In the genomic region with DNA sequence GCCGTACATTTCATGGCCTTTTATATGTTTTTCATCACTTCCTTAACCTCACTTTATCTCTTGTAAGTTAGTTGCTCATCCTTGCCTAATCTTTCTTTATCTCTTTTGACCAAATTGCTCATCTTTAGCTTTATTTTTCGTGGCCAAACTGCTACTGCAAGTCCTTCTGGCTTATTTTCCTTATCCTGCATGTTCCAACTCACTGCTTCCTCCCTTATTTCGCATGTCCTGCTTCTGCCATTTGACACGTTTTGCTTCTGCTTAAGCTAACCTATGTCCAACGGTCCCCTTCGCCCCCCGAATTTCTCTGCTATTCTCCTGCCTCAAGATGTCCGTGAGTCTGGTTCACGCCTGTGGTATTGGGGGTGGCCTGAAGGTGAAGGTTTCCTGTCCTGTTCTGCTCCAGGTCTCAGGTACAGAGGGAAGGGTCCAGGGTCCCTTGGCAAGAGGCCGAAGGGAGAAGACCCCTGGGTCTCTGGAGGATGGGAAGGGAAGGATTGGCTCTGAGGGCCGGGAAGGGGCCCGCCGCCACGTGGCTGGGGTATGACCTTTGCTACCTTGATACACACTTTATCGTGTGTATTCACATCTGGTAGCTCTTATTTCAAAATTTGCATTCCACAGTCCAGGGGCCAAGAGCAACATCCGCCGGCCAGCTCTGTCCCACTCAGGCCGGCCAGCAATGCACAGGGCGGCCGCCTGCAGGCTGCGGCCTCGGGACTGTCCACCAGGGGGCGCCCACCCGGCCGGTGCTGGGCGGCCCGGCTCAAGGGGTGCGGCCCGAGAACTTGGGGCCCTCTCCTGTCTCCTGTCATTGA, we compare ENCODE assay signal across 8 cellular contexts. TPM values are rescaled to one million over a fixed set of nuclear protein-coding genes. Genes with fewer than 3 reads are reported as not detected.
DNase-seq lines count a peak whose midpoint lies in the region; ATAC-seq lines count a peak whose summit lies in the region.

No MANE protein-coding gene starts in this region.

- no peak overlapping the region for H3K27ac Mint-ChIP-seq in T-helper 17 cell

- peaks cover 7% of the 10 kb centered on the region for H3K4me1 Mint-ChIP-seq in T-helper 17 cell

- peak; percentile 51 for ATAC-seq in HG02973 (IDR thresholded peaks at IDR 0.05; ENCODE audit: unreplicated experiment)
- peak; percentile 96 for ATAC-seq in T-helper 17 cell

- no peaks in the 10 kb centered on the region for H3K36me3 Mint-ChIP-seq in T-helper 17 cell (ENCODE audit: low read depth)

- peak; percentile 65 for DNase-seq in Daoy (ENCODE audit: low read depth)
- DNase-seq in T-helper 17 cell: peak; percentile 59 to 73 (median 65)
- peak in 31 of 58 donors; percentile 7 to 67 (median 20) for DNase-seq in anterior cingulate cortex (lab: John Stamatoyannopoulos, UW)
- peak; percentile 71 for DNase-seq in iPS-NIHi7 (ENCODE audit: extremely low spot score)
- DNase-seq in stimulated activated CD4-positive, alpha-beta T cell treated with anti-CD3 and anti-CD28 coated beads, Interleukin-1b, Interleukin-23, amount 100 ng/mL, for 4 hours (ENCODE audit: low read depth in 2 of 2): peak; percentile 58 to 70
- no peak for DNase-seq in NCI-H128 (lab: John Stamatoyannopoulos, UW; ENCODE audit: unreplicated experiment)
- no peak for DNase-seq in NCI-H2081 treated with DMSO at 0.1 percent for 48 hours (lab: John Stamatoyannopoulos, UW)

- H3K27me3 Mint-ChIP-seq in T-helper 17 cell: no peaks in the 10 kb centered on the region

- H3K9me3 ChIP-seq in T-helper 17 cell (ENCODE audit: control insufficient read depth, low read length, poor library complexity, severe bottlenecking): no peaks in the 10 kb centered on the region

- no peak overlapping the region for H3K4me3 Mint-ChIP-seq in T-helper 17 cell

RNA-seq across cellular contexts. Expression of a gene that starts 2.9 kb away (rescaled TPM):
- not detected in 2 replicates for total RNA-seq in Daoy (2014; rRNA removed; shearing (Covaris generic))
- not detected for total RNA-seq in T-helper 17 cell

RNA-seq across cellular contexts. Expression of a gene that starts 6.0 kb away (rescaled TPM):
- total RNA-seq in Daoy (2014; rRNA removed; shearing (Covaris generic)): 134 and 140 TPM in 2 replicates
- 1 to 10 TPM; 6.5 to 7.2 TPM for total RNA-seq in T-helper 17 cell

RNA-seq across cellular contexts. Expression of a gene that starts 9.0 kb away (rescaled TPM):
- 1.7 and 3.4 TPM in 2 replicates for total RNA-seq in Daoy (2014; rRNA removed; shearing (Covaris generic))
- total RNA-seq in T-helper 17 cell: 10 to 100 TPM; 19.4 to 25.5 TPM

RNA-seq across cellular contexts. Expression of a gene that starts 17.5 kb away (rescaled TPM):
- total RNA-seq in Daoy (2014; rRNA removed; shearing (Covaris generic)): 22.5 and 23.2 TPM in 2 replicates
- 10 to 100 TPM in 1 of 2 donors, 1 to 10 TPM in 1; 9.1 to 11.9 TPM for total RNA-seq in T-helper 17 cell

RNA-seq across cellular contexts. Expression of a gene that starts 20.8 kb away (rescaled TPM):
- 1.4 and 2.2 TPM in 2 replicates for total RNA-seq in Daoy (2014; rRNA removed; shearing (Covaris generic))
- under 1 TPM; 0.08 to 0.47 TPM for total RNA-seq in T-helper 17 cell

Comparison
In these comparisons a context has a peak if more than half of its experiments do, and no peak if none do; other contexts are left out.
1. DNase-seq: peak in Daoy (single experiment), T-helper 17 cell (3 of 3), anterior cingulate cortex (31 of 58), iPS-NIHi7 (single experiment) and stimulated activated CD4-positive, alpha-beta T cell treated with anti-CD3 and anti-CD28 coated beads, Interleukin-1b, Interleukin-23, amount 100 ng/mL, for 4 hours (2 of 2); none in NCI-H128 (single experiment) and NCI-H2081 treated with DMSO at 0.1 percent for 48 hours (single experiment).
2. RNA of a gene that starts 6.0 kb away (total RNA-seq): 134 to 140 TPM in Daoy; 6.5 to 7.2 TPM in T-helper 17 cell; every median in the first group is over 10 times any median in the second.